Comparison of ENCODE assay signal across 28 cellular contexts in genomic region chr10:76479103-76479790, GRCh38.
"Had no signal": no experiment of that assay in that cellular context is flagged by ENCODE, and none has a peak within 500 bp of the region (broad histone marks: within the 10 kb centered on the region; RNA-seq: fewer than 3 reads in every experiment).

No MANE protein-coding gene starts in this region.

- H3K4me3 Mint-ChIP-seq: naive B cell; naive thymus-derived CD8-positive, alpha-beta T cell; natural killer cell treated with Interleukin-12 subunit alpha and Interleukin-12 subunit beta and Interleukin-15 and Interleukin-18, amount 100 ng/mL, for 72 hours; nephron progenitor cell; neural crest cell; stimulated activated memory B cell treated with anti-CD40 and anti-IgM and Interleukin-4, amounts not matched to agents 10 μg/mL and 1 μg/mL and 100 μg/mL, for 72 hours; stimulated activated naive CD8-positive, alpha-beta T cell treated with anti-CD3 and anti-CD28 coated beads, Interleukin-15, amount 100 ng/mL, for 72 hours had no signal

- DNase-seq: naive B cell; naive thymus-derived CD8-positive, alpha-beta T cell; nephron progenitor cell; nucleus accumbens; posterior cingulate gyrus; psoas muscle; right cardiac atrium; right lobe of liver; sigmoid colon; small intestine; stimulated activated CD4-positive, alpha-beta T cell treated with anti-CD3 and anti-CD28 coated beads, Interleukin-15, amount 100 ng/mL, for 24 hours; stimulated activated CD4-positive, alpha-beta T cell treated with anti-CD3 and anti-CD28 coated beads, Interleukin-2, amount 100 ng/mL, for 24 hours; stimulated activated CD4-positive, alpha-beta T cell treated with anti-CD3 and anti-CD28 coated beads, Interleukin-2, amount 100 ng/mL, for 48 hours; stimulated activated CD4-positive, alpha-beta T cell treated with anti-CD3 and anti-CD28 coated beads, Interleukin-4, amount 100 ng/mL, for 24 hours; stimulated activated naive CD4-positive, alpha-beta T cell; stimulated activated naive CD8-positive, alpha-beta T cell treated with anti-CD3 and anti-CD28 coated beads, Interleukin-15, amount 100 ng/mL, for 72 hours; stimulated activated naive CD8-positive, alpha-beta T cell treated with anti-CD3 and anti-CD28 coated beads, Interleukin-15, Interleukin-2, amounts not matched to agents 100 U/mL and 50 U/mL, for 24 hours; trophoblast cell; upper lobe of left lung had no signal

- ATAC-seq: naive thymus-derived CD8-positive, alpha-beta T cell; natural killer cell treated with Interleukin-12 subunit alpha and Interleukin-12 subunit beta and Interleukin-15 and Interleukin-18, amount 100 ng/mL, for 72 hours; psoas muscle; right cardiac atrium; right lobe of liver; stimulated activated memory B cell treated with anti-CD40 and anti-IgM and Interleukin-4, amounts not matched to agents 10 μg/mL and 1 μg/mL and 100 μg/mL, for 72 hours; stimulated activated naive CD8-positive, alpha-beta T cell treated with anti-CD3 and anti-CD28 coated beads, Interleukin-15, amount 100 ng/mL, for 72 hours; stimulated activated naive CD8-positive, alpha-beta T cell treated with anti-CD3 and anti-CD28 coated beads, Interleukin-15, Interleukin-2, amounts not matched to agents 100 U/mL and 50 U/mL, for 24 hours had no signal

- H3K36me3 Mint-ChIP-seq: naive B cell; naive thymus-derived CD8-positive, alpha-beta T cell; natural killer cell treated with Interleukin-12 subunit alpha and Interleukin-12 subunit beta and Interleukin-15 and Interleukin-18, amount 100 ng/mL, for 72 hours; stimulated activated memory B cell treated with anti-CD40 and anti-IgM and Interleukin-4, amounts not matched to agents 10 μg/mL and 1 μg/mL and 100 μg/mL, for 72 hours had no signal

- H3K27me3 ChIP-seq: neutrophil, right lobe of liver, sigmoid colon, tibial nerve, upper lobe of left lung, vagina had no signal

- H3K27ac Mint-ChIP-seq: naive B cell; naive thymus-derived CD8-positive, alpha-beta T cell; natural killer cell treated with Interleukin-12 subunit alpha and Interleukin-12 subunit beta and Interleukin-15 and Interleukin-18, amount 100 ng/mL, for 72 hours; nephron progenitor cell; progenitor cell of endocrine pancreas; stimulated activated memory B cell treated with anti-CD40 and anti-IgM and Interleukin-4, amounts not matched to agents 10 μg/mL and 1 μg/mL and 100 μg/mL, for 72 hours; stimulated activated naive CD8-positive, alpha-beta T cell treated with anti-CD3 and anti-CD28 coated beads, Interleukin-15, amount 100 ng/mL, for 72 hours had no signal

- H3K36me3 ChIP-seq: neutrophil, right lobe of liver, sigmoid colon, tibial nerve, upper lobe of left lung, vagina had no signal

- H3K4me1 ChIP-seq: parathyroid adenoma, right lobe of liver, tibial nerve, upper lobe of left lung, vagina had no signal

- FAIRE-seq: small intestine, urothelium cell line had no signal

- H3K4me3 ChIP-seq: psoas muscle, right lobe of liver, sigmoid colon, tibial nerve, upper lobe of left lung, vagina had no signal

- H3K4me1 Mint-ChIP-seq: naive B cell; naive thymus-derived CD8-positive, alpha-beta T cell; neural crest cell; stimulated activated memory B cell treated with anti-CD40 and anti-IgM and Interleukin-4, amounts not matched to agents 10 μg/mL and 1 μg/mL and 100 μg/mL, for 72 hours; stimulated activated naive CD8-positive, alpha-beta T cell treated with anti-CD3 and anti-CD28 coated beads, Interleukin-15, amount 100 ng/mL, for 72 hours had no signal

- H3K9me3 ChIP-seq: neutrophil, psoas muscle, right lobe of liver, sigmoid colon, upper lobe of left lung, vagina had no signal

- H3K27ac ChIP-seq: neutrophil, parathyroid adenoma, psoas muscle, right lobe of liver, sigmoid colon, tibial nerve, upper lobe of left lung, vagina had no signal

- H3K27me3 Mint-ChIP-seq: naive B cell; naive thymus-derived CD8-positive, alpha-beta T cell; natural killer cell treated with Interleukin-12 subunit alpha and Interleukin-12 subunit beta and Interleukin-15 and Interleukin-18, amount 100 ng/mL, for 72 hours; progenitor cell of endocrine pancreas; stimulated activated memory B cell treated with anti-CD40 and anti-IgM and Interleukin-4, amounts not matched to agents 10 μg/mL and 1 μg/mL and 100 μg/mL, for 72 hours; stimulated activated naive CD8-positive, alpha-beta T cell treated with anti-CD3 and anti-CD28 coated beads, Interleukin-15, amount 100 ng/mL, for 72 hours had no signal
